Comparison of ENCODE assay signal across 20 cellular contexts in genomic region chr18:11906181-11906580, GRCh38. TPM values are rescaled to one million over a fixed set of nuclear protein-coding genes. Genes with fewer than 3 reads are reported as not detected.
DNase-seq lines count a peak whose midpoint lies in the region; ATAC-seq and TF ChIP-seq lines count a peak whose summit lies in the region.
"Had no signal": no experiment of that assay in that cellular context is flagged by ENCODE, and none has a peak within 500 bp of the region (broad histone marks: within the 10 kb centered on the region; RNA-seq: fewer than 3 reads in every experiment).

No MANE protein-coding gene starts in this region.

- peaks cover 0 to 26% (median 12%) of the 10 kb centered on the region in 4 donors for H3K4me1 ChIP-seq in right lobe of liver

- intact Hi-C loops in CD4-positive, alpha-beta T cell (cut with DNase I, micrococcal nuclease): loop anchor here in 1 of 2 experiments (2.0 to 10.0 kb wide), 3 partner anchors 55 to 1081 kb away; partner anchors contain the start of genes AFG3L2 and CHMP1B
- intact Hi-C loops in right lobe of liver (cut with DNase I): no loop called here

- TF ChIP-seq CTCF in CD4-positive, alpha-beta T cell (IDR thresholded peaks at IDR 0.05): no peak
- TF ChIP-seq CTCF in right lobe of liver (IDR thresholded peaks at IDR 0.05): no peak

- no peak overlapping the region for H3K27ac ChIP-seq in CD4-positive, alpha-beta T cell (ENCODE audit: low read depth, low read length)
- H3K27ac ChIP-seq in right lobe of liver: peak overlapping the region in 2 of 3 donors; percentile 42 to 45
- H3K27ac ChIP-seq: SJSA1, transverse colon had no signal

- no peaks in the 10 kb centered on the region for H3K9me3 Mint-ChIP-seq in CD4-positive, alpha-beta T cell
- H3K9me3 Mint-ChIP-seq: activated T-helper 2 cell treated with anti-CD3 and anti-CD28 coated beads, Interferon-gamma antibody, Interleukin-2, Interleukin-4, amounts not matched to agents 10 μg/mL and 5 μg/mL and 100 μg/mL, durations not matched to agents 14 hours and 24 hours and 36 hours; stimulated activated naive CD8-positive, alpha-beta T cell treated with anti-CD3 and anti-CD28 coated beads, Interleukin-15, amount 100 ng/mL, for 72 hours had no signal

- peaks cover 31% of the 10 kb centered on the region for H3K4me1 Mint-ChIP-seq in CD4-positive, alpha-beta T cell (ENCODE audit: low read depth)
- peaks cover 11% of the 10 kb centered on the region for H3K4me1 Mint-ChIP-seq in T-helper 17 cell

- H3K27me3 ChIP-seq in CD4-positive, alpha-beta T cell (ENCODE audit: control insufficient read depth, insufficient read depth, low read length): no peaks in the 10 kb centered on the region
- no peaks in the 10 kb centered on the region for H3K27me3 ChIP-seq in right lobe of liver
- H3K27me3 ChIP-seq: SJSA1, transverse colon had no signal

- peak overlapping the region; percentile 39 for H3K27ac Mint-ChIP-seq in CD4-positive, alpha-beta T cell
- peak overlapping the region; percentile 24 for H3K27ac Mint-ChIP-seq in T-helper 17 cell
- H3K27ac Mint-ChIP-seq: stimulated activated naive CD8-positive, alpha-beta T cell treated with anti-CD3 and anti-CD28 coated beads, Interleukin-15, amount 100 ng/mL, for 72 hours had no signal

- TF ChIP-seq POLR2A in right lobe of liver (IDR thresholded peaks at IDR 0.05): no peak

- WGBS in right lobe of liver (ENCODE audit: insufficient coverage, low coverage, low lambda C conversion rate, missing lambda C conversion rate): 50% methylated on average over 1 of the region's 1 CpG

- ATAC-seq in CD4-positive, alpha-beta T cell (ENCODE audit: poor library complexity): no peak
- ATAC-seq in T-helper 17 cell: no peak
- ATAC-seq in right lobe of liver: no peak
- ATAC-seq: esophagus mucosa; Panc1; stimulated activated naive CD8-positive, alpha-beta T cell treated with anti-CD3 and anti-CD28 coated beads, Interleukin-15, amount 100 ng/mL, for 72 hours had no signal

- H3K4me3 ChIP-seq in right lobe of liver: peak overlapping the region in 2 of 3 donors; percentile 15 to 26
- H3K4me3 ChIP-seq: SJSA1, transverse colon had no signal

- POLR2A ChIA-PET in CD4-positive, alpha-beta T cell (lab: Charles Lee): no interaction called here

- CTCF ChIA-PET in CD4-positive, alpha-beta T cell (lab: Charles Lee): no interaction called here

- H3K36me3 Mint-ChIP-seq in CD4-positive, alpha-beta T cell (ENCODE audit: low read depth): peaks cover 53% of the 10 kb centered on the region
- peaks cover 3% of the 10 kb centered on the region for H3K36me3 Mint-ChIP-seq in T-helper 17 cell (ENCODE audit: low read depth)

- in situ Hi-C loops in ACHN (cut with HindIII; ENCODE audit: low pct_ligation_motif_present, low pct_unique_long_range_greater_than_20kb, low sequenced_read_pairs): no loop called here

- H3K36me3 ChIP-seq in right lobe of liver: peaks cover 0 to 9% (median 0%) of the 10 kb centered on the region in 4 donors
- H3K36me3 ChIP-seq: transverse colon had no signal

- H3K27me3 Mint-ChIP-seq in CD4-positive, alpha-beta T cell: no peaks in the 10 kb centered on the region
- no peaks in the 10 kb centered on the region for H3K27me3 Mint-ChIP-seq in T-helper 17 cell
- H3K27me3 Mint-ChIP-seq: stimulated activated naive CD8-positive, alpha-beta T cell treated with anti-CD3 and anti-CD28 coated beads, Interleukin-15, amount 100 ng/mL, for 72 hours had no signal

- DNase-seq in ACHN (peak; percentile 25), T-helper 17 cell (no peak), right lobe of liver (no peak), NCI-H1092 (lab: John Stamatoyannopoulos, UW) (no peak), nucleus accumbens (lab: John Stamatoyannopoulos, UW) (no peak)
- DNase-seq in CD4-positive, alpha-beta T cell: no peak
- no peak for DNase-seq in effector CD8-positive, alpha-beta T cell (lab: John Stamatoyannopoulos, UW)
- DNase-seq: AML-193; Caco-2; caudate nucleus; effector CD4-positive, alpha-beta T cell; NCI-H1092 treated with DMSO at 0.1 percent for 48 hours; NCI-H2081 treated with DMSO at 0.1 percent for 48 hours; stimulated activated CD4-positive, alpha-beta T cell treated with anti-CD3 and anti-CD28 coated beads, Interleukin-4, amount 100 ng/mL, for 24 hours; stimulated activated naive CD8-positive, alpha-beta T cell treated with anti-CD3 and anti-CD28 coated beads, Interleukin-15, amount 100 ng/mL, for 72 hours; transverse colon had no signal

- peak overlapping the region; percentile 68 for H3K4me3 Mint-ChIP-seq in CD4-positive, alpha-beta T cell
- H3K4me3 Mint-ChIP-seq in T-helper 17 cell: no peak overlapping the region

- no peaks in the 10 kb centered on the region for H3K9me3 ChIP-seq in CD4-positive, alpha-beta T cell (ENCODE audit: control insufficient read depth, low read length)
- no peaks in the 10 kb centered on the region for H3K9me3 ChIP-seq in T-helper 17 cell (ENCODE audit: control insufficient read depth, low read length, poor library complexity, severe bottlenecking)
- H3K9me3 ChIP-seq in right lobe of liver: no peaks in the 10 kb centered on the region
- H3K9me3 ChIP-seq: Caco-2, SJSA1, transverse colon had no signal

RNA-seq across cellular contexts. Expression of gene MPPE1, which starts 1.9 kb away (rescaled TPM):
- total RNA-seq in CD4-positive, alpha-beta T cell: 10 to 100 TPM; 62.6 to 68.3 TPM
- total RNA-seq in T-helper 17 cell (10 to 100 TPM; 72.9 to 79.3 TPM), right lobe of liver (10 to 100 TPM; 23.2 to 40.9 (median 30.7) TPM)

RNA-seq across cellular contexts. Expression of gene CHMP1B, which starts 55.0 kb away (rescaled TPM):
- 10 to 100 TPM; 64.4 to 67.4 TPM for total RNA-seq in CD4-positive, alpha-beta T cell
- 10 to 100 TPM; 81.4 to 98.5 TPM for total RNA-seq in T-helper 17 cell
- total RNA-seq in right lobe of liver: 10 to 100 TPM; 13.5 to 22.4 (median 18.2) TPM
